ENCODE assay signal across 9 cellular contexts in genomic region chr3:45757141-45757540, GRCh38. TPM values are rescaled to one million over a fixed set of nuclear protein-coding genes. Genes with fewer than 3 reads are reported as not detected.
"Had no signal": no experiment of that assay in that cellular context is flagged by ENCODE, and none has a peak within 500 bp of the region (broad histone marks: within the 10 kb centered on the region; RNA-seq: fewer than 3 reads in every experiment).

No MANE protein-coding gene starts in this region.

RNA-seq across cellular contexts. Expression of gene SLC6A20, which starts 39.2 kb away (rescaled TPM):
- total RNA-seq: LHCN-M2, MCF 10A, NCI-H460, OCI-LY7, PC-9, Right ventricle myocardium inferior, RPMI7951, SJCRH30, SK-MEL-5 had no signal
